In the genomic region with DNA sequence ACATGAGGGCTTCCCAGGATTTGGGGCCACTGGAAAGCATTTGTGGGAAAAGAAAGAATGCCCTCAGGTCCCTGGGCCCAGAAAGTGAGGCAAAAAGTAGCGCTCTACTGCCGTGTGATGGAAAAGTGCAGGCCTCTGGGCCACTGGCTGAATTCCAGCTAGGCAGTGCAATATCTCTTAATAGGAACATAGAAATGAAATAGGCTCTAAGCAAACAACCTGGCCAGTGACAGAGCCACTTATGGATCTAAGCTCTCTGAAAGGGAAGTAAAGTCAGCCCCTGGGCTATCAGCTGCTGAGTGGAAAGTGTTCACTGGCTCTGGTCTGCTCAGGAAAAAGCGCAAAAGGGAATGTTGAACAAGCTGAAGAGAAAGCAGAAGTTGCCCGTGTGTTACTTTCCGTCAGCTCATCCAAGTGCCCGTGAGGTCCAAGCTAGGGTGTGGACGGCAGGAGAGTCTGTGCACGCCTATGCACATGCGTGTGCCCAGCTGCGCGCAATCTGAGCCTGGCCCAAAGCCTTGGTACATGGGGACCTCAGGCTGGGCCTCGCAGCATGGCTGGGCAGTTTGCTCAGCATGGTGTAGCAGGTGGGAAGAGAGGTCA, we compare ENCODE assay signal across 9 cellular contexts.
DNase-seq lines count a peak whose midpoint lies in the region; TF ChIP-seq lines count a peak whose summit lies in the region.
"Had no signal": no experiment of that assay in that cellular context is flagged by ENCODE, and none has a peak within 500 bp of the region (broad histone marks: within the 10 kb centered on the region; RNA-seq: fewer than 3 reads in every experiment).

No MANE protein-coding gene starts in this region.

- TF ChIP-seq POLR2A in vagina (IDR thresholded peaks at IDR 0.05), result no peak

- H3K36me3 ChIP-seq in muscle layer of colon (ENCODE audit: insufficient read depth, low read length) (no peaks in the 10 kb centered on the region), vagina (no peaks in the 10 kb centered on the region)

- TF ChIP-seq CTCF in choroid plexus epithelial cell (conservative IDR thresholded peaks at IDR 0.05; ENCODE audit: low read depth, low read length), result no peak
- no peak for TF ChIP-seq CTCF in vagina (IDR thresholded peaks at IDR 0.05)

- intact Hi-C loops in vagina (cut with DNase I), result no loop called here

- H3K27ac ChIP-seq in muscle layer of colon (ENCODE audit: low read depth, low read length) (peak overlapping the region; percentile 4), vagina (peak overlapping the region; percentile 39)

- no peak overlapping the region for H3K9ac ChIP-seq in muscle layer of colon (ENCODE audit: low read length)

- H3K27me3 ChIP-seq in muscle layer of colon (ENCODE audit: control insufficient read depth in 1 of 2, insufficient read depth in 2 of 2, low read length in 2 of 2) (no peaks in the 10 kb centered on the region), vagina (no peaks in the 10 kb centered on the region)

- H3K4me3 ChIP-seq in choroid plexus epithelial cell (ENCODE audit: low read depth, low read length) (no peak overlapping the region), muscle layer of colon (ENCODE audit: low read depth in 1 of 2, low read length in 2 of 2) (peak overlapping the region in 1 of 2 donors; percentile 25), vagina (no peak overlapping the region)

- H3K9me3 ChIP-seq in muscle layer of colon (ENCODE audit: low read length), result no peaks in the 10 kb centered on the region
- H3K9me3 ChIP-seq in vagina, result no peaks in the 10 kb centered on the region

- peaks cover 17% of the 10 kb centered on the region for H3K4me1 ChIP-seq in muscle layer of colon (ENCODE audit: insufficient read depth, low read length)
- H3K4me1 ChIP-seq in vagina, result peaks cover 15% of the 10 kb centered on the region

- peak; percentile 59 for DNase-seq in SIG-M5 treated with dmso at 0.1 percent for 504 hours (lab: John Stamatoyannopoulos, UW; ENCODE audit: unreplicated experiment)
- DNase-seq in SIG-M5 (lab: John Stamatoyannopoulos, UW), result no peak
- peak; percentile 20 for DNase-seq in choroid plexus epithelial cell (ENCODE audit: low read depth)
- DNase-seq in vagina (ENCODE audit: extremely low spot score in 2 of 2), result no peak
- DNase-seq in central memory CD4-positive, alpha-beta T cell, result no peak
- DNase-seq in mucosa of gallbladder (ENCODE audit: low spot score), result no peak
- no peak for DNase-seq in NCI-H128 (lab: John Stamatoyannopoulos, UW; ENCODE audit: unreplicated experiment)
- DNase-seq: T-helper 17 cell had no signal

Comparison
In these comparisons a context has a peak if more than half of its experiments do, and no peak if none do; other contexts are left out.
1. DNase-seq: peak in SIG-M5 treated with dmso at 0.1 percent for 504 hours (single experiment) and choroid plexus epithelial cell (single experiment); none in SIG-M5 (single experiment), vagina (0 of 2), central memory CD4-positive, alpha-beta T cell (single experiment), mucosa of gallbladder (single experiment) and NCI-H128 (single experiment).